In genomic region chr1:201268604-201269151, GRCh38 we compare ENCODE assay signal across 10 cellular contexts. TPM values are rescaled to one million over a fixed set of nuclear protein-coding genes. Genes with fewer than 3 reads are reported as not detected.
DNase-seq lines count a peak whose midpoint lies in the region; ATAC-seq and TF ChIP-seq lines count a peak whose summit lies in the region.
"Had no signal": no experiment of that assay in that cellular context is flagged by ENCODE, and none has a peak within 500 bp of the region (broad histone marks: within the 10 kb centered on the region; RNA-seq: fewer than 3 reads in every experiment).

No MANE protein-coding gene starts in this region.

- H3K27me3 ChIP-seq in foreskin keratinocyte (no peaks in the 10 kb centered on the region), smooth muscle cell (ENCODE audit: low read depth) (no peaks in the 10 kb centered on the region), testis (no peaks in the 10 kb centered on the region)

- H3K4me3 ChIP-seq in smooth muscle cell (no peak overlapping the region), testis (no peak overlapping the region)

- peak overlapping the region; percentile 49 for H3K9ac ChIP-seq in smooth muscle cell (ENCODE audit: low read depth)

- peak; percentile 4 for ATAC-seq in foreskin keratinocyte
- ATAC-seq in GM21825 (IDR thresholded peaks at IDR 0.05; ENCODE audit: unreplicated experiment), result no peak

- TF ChIP-seq POLR2A in testis (IDR thresholded peaks at IDR 0.05), result no peak

- H2AFZ ChIP-seq in smooth muscle cell (ENCODE audit: low read depth), result no peak overlapping the region

- H4K20me1 ChIP-seq in smooth muscle cell (ENCODE audit: low read depth), result no peaks in the 10 kb centered on the region

- H3K27ac ChIP-seq in RWPE1 (peak overlapping the region; percentile 86), foreskin keratinocyte (peak overlapping the region; percentile 97), smooth muscle cell (ENCODE audit: low read depth) (peak overlapping the region; percentile 90), testis (no peak overlapping the region)

- H3K36me3 ChIP-seq in smooth muscle cell (ENCODE audit: low read depth), result no peaks in the 10 kb centered on the region
- H3K36me3 ChIP-seq in testis (ENCODE audit: low read depth, missing control alignments), result no peaks in the 10 kb centered on the region

- peak; percentile 19 for DNase-seq in NCI-H1092 treated with DMSO at 0.1 percent for 48 hours (lab: John Stamatoyannopoulos, UW)
- no peak for DNase-seq in NCI-H1092 (lab: John Stamatoyannopoulos, UW)
- no peak for DNase-seq in RWPE1 (ENCODE audit: low spot score)
- peak in 1 of 2 donors; percentile 54 for DNase-seq in foreskin keratinocyte
- DNase-seq in smooth muscle cell (lab: John Stamatoyannopoulos, UW; ENCODE audit: unreplicated experiment), result peak; percentile 63
- no peak for DNase-seq in effector CD4-positive, alpha-beta T cell
- DNase-seq in testis, result no peak
- DNase-seq: central memory CD4-positive, alpha-beta T cell had no signal

- H3F3A ChIP-seq in smooth muscle cell (ENCODE audit: low read depth), result peaks cover 23% of the 10 kb centered on the region

- H3K9me3 ChIP-seq in smooth muscle cell (replicated peaks; ENCODE audit: low read depth) (no peaks in the 10 kb centered on the region), testis (no peaks in the 10 kb centered on the region)

- WGBS in smooth muscle cell (ENCODE audit: low lambda C conversion rate), result 23% methylated on average over 12 of the region's 12 CpGs
- WGBS in testis, 2 donors, result 28 to 60% methylated on average over 1 to 12 of the region's 12 CpGs

- H3K79me2 ChIP-seq in smooth muscle cell (ENCODE audit: low read depth), result no peaks in the 10 kb centered on the region

- peaks cover 40% of the 10 kb centered on the region for H3K4me1 ChIP-seq in foreskin keratinocyte
- peaks cover 14% of the 10 kb centered on the region for H3K4me1 ChIP-seq in smooth muscle cell (ENCODE audit: low read depth)
- H3K4me1 ChIP-seq in testis, result no peaks in the 10 kb centered on the region

- CTCF ChIA-PET in RWPE1 (lab: Yijun Ruan, JAX), result interaction anchor here (0.7 to 1.6 kb wide), 3 partner anchors 9 to 79 kb away, joined by 4 to 7 read pairs (median 5); partner anchors contain the start of gene PKP1

- intact Hi-C loops in testis (cut with DNase I; ENCODE audit: low total_unique reads), result no loop called here

- TF ChIP-seq CTCF in RWPE1 (conservative IDR thresholded peaks at IDR 0.05; ENCODE audit: low read depth), result no peak
- no peak for TF ChIP-seq CTCF in foreskin keratinocyte (conservative IDR thresholded peaks at IDR 0.05)
- TF ChIP-seq CTCF in smooth muscle cell (IDR thresholded peaks at IDR 0.05; ENCODE audit: borderline replicate concordance, insufficient read depth, poor library complexity, severe bottlenecking), result no peak
- TF ChIP-seq CTCF in testis (IDR thresholded peaks at IDR 0.05), result no peak

- POLR2A ChIA-PET in RWPE1 (lab: Yijun Ruan, JAX; ENCODE audit: low non-redundant PET), result interaction anchor here (2.1 kb wide), 1 partner anchor 15 kb away, joined by 6 read pairs; the partner anchor contains the start of gene PKP1

- peak overlapping the region; percentile 42 for H3K4me2 ChIP-seq in smooth muscle cell

RNA-seq across cellular contexts. Expression of gene PKP1, which starts 14.6 kb away (rescaled TPM):
- total RNA-seq in foreskin keratinocyte, result 153 and 171 TPM in 2 replicates
- polyA plus RNA-seq in foreskin keratinocyte, result 92.5 and 104 TPM in 2 replicates
- total RNA-seq in smooth muscle cell, result 43.6 and 52.5 TPM in 2 replicates
- polyA plus RNA-seq in smooth muscle cell, result 26.9 and 30.3 TPM in 2 replicates
- under 1 TPM; 0.50 to 0.63 TPM for total RNA-seq in testis
- polyA plus RNA-seq in testis (ENCODE audit: insufficient read depth, low read depth, low replicate concordance), result 0.11 TPM
- polyA plus RNA-seq: IgD-negative memory B cell had no signal

Comparison
In these comparisons a context has a peak if more than half of its experiments do, and no peak if none do; other contexts are left out.
1. DNase-seq: peak in NCI-H1092 treated with DMSO at 0.1 percent for 48 hours (single experiment) and smooth muscle cell (single experiment); none in NCI-H1092 (single experiment), RWPE1 (single experiment), effector CD4-positive, alpha-beta T cell (single experiment) and testis (single experiment).
2. H3K27ac ChIP-seq: peak in RWPE1 (single experiment), foreskin keratinocyte (single experiment) and smooth muscle cell (single experiment); none in testis (0 of 2).
3. RNA of gene PKP1, which starts 14.6 kb away (total RNA-seq): 153 to 171 TPM in foreskin keratinocyte and 43.6 to 52.5 TPM in smooth muscle cell; 0.50 to 0.63 TPM in testis; every median in the first group is over 10 times any median in the second.